29 cellular contexts compared by ENCODE assay signal in genomic region chr1:170791941-170792340, GRCh38.
DNase-seq lines count a peak whose midpoint lies in the region; ATAC-seq and TF ChIP-seq lines count a peak whose summit lies in the region.
"Had no signal": no experiment of that assay in that cellular context is flagged by ENCODE, and none has a peak within 500 bp of the region (broad histone marks: within the 10 kb centered on the region; RNA-seq: fewer than 3 reads in every experiment).

No MANE protein-coding gene starts in this region.

- H3K9me3 Mint-ChIP-seq in HFFc6 (no peaks in the 10 kb centered on the region), T-cell (peaks cover 0 to 4% (median 0%) of the 10 kb centered on the region in 3 donors), progenitor cell of endocrine pancreas (ENCODE audit: low read depth) (no peaks in the 10 kb centered on the region)
- H3K9me3 Mint-ChIP-seq: activated naive CD4-positive, alpha-beta T cell treated with anti-CD3 and anti-CD28 coated beads, Interleukin-2, amount 50 U/mL, for 72 hours; nephron progenitor cell had no signal

- DNase-seq in AG09309 (ENCODE audit: low read depth) (peak; percentile 69), HFFc6 (peak; percentile 41), dedifferentiated amniotic fluid mesenchymal stem cell (ENCODE audit: extremely low spot score) (peak; percentile 64), osteoblast (ENCODE audit: insufficient read length, low spot score, missing footprints) (no peak), NCI-H526 (lab: John Stamatoyannopoulos, UW) (no peak), T-cell (no peak), NOMO-1 treated with DMSO at 0.1 percent for 48 hours (lab: John Stamatoyannopoulos, UW; ENCODE audit: unreplicated experiment) (no peak), progenitor cell of endocrine pancreas (ENCODE audit: low spot score, unreplicated experiment) (no peak)
- DNase-seq: ACHN; activated CD4-positive, alpha-beta T cell treated with anti-CD3 and anti-CD28 coated beads for 48 hours; DMS79; GDM1; H7; KBM-7; mammary epithelial cell; MM.1S; NCI-H1417; NCI-H2029; nephron progenitor cell; ovary; SHP77 treated with DMSO at 0.1 percent for 48 hours; stimulated activated CD4-positive, alpha-beta T cell treated with anti-CD3 and anti-CD28 coated beads, Interleukin-1b, Interleukin-23, amount 100 ng/mL, for 48 hours; WERI-Rb-1 had no signal

- peak overlapping the region; percentile 89 for H3K27ac ChIP-seq in osteoblast (ENCODE audit: low read depth, low read length)
- H3K27ac ChIP-seq: vagina, WERI-Rb-1 had no signal

- H3K79me2 ChIP-seq in osteoblast (ENCODE audit: insufficient read depth, low read length): no peaks in the 10 kb centered on the region

- H3K36me3 Mint-ChIP-seq in HFFc6 (ENCODE audit: low read depth): no peaks in the 10 kb centered on the region
- no peaks in the 10 kb centered on the region for H3K36me3 Mint-ChIP-seq in T-cell
- H3K36me3 Mint-ChIP-seq in progenitor cell of endocrine pancreas (ENCODE audit: insufficient read depth): no peaks in the 10 kb centered on the region
- H3K36me3 Mint-ChIP-seq: activated naive CD4-positive, alpha-beta T cell treated with anti-CD3 and anti-CD28 coated beads, Interleukin-2, amount 50 U/mL, for 72 hours; CD14-positive monocyte had no signal

- H3K4me2 ChIP-seq in osteoblast (ENCODE audit: insufficient read depth, low read length): peak overlapping the region; percentile 71
- H3K4me2 ChIP-seq: smooth muscle cell had no signal

- no peak overlapping the region for H3K4me3 ChIP-seq in AG09309 (ENCODE audit: control insufficient read depth, low read depth, low read length)
- H3K4me3 ChIP-seq in osteoblast (ENCODE audit: insufficient read depth, low read length): no peak overlapping the region
- H3K4me3 ChIP-seq: ovary, smooth muscle cell, vagina had no signal

- POLR2A ChIA-PET in T-cell (lab: Charles Lee): no interaction called here

- H3K27me3 Mint-ChIP-seq in HFFc6 (ENCODE audit: insufficient read depth) (no peaks in the 10 kb centered on the region), T-cell (peaks cover 0 to 5% of the 10 kb centered on the region in 2 donors), progenitor cell of endocrine pancreas (no peaks in the 10 kb centered on the region)

- H3K27ac Mint-ChIP-seq in HFFc6: peak overlapping the region; percentile 59
- no peak overlapping the region for H3K27ac Mint-ChIP-seq in T-cell
- no peak overlapping the region for H3K27ac Mint-ChIP-seq in progenitor cell of endocrine pancreas
- H3K27ac Mint-ChIP-seq: activated naive CD4-positive, alpha-beta T cell treated with anti-CD3 and anti-CD28 coated beads, Interleukin-2, amount 50 U/mL, for 72 hours; CD14-positive monocyte; nephron progenitor cell; stimulated activated naive CD8-positive, alpha-beta T cell treated with anti-CD3 and anti-CD28 coated beads, Interleukin-15, Interleukin-2, amounts not matched to agents 100 ng/mL and 50 ng/mL, for 24 hours had no signal

- no peaks in the 10 kb centered on the region for H3K36me3 ChIP-seq in osteoblast (ENCODE audit: insufficient read depth, low read length)
- H3K36me3 ChIP-seq: ovary, vagina, WERI-Rb-1 had no signal

- no peaks in the 10 kb centered on the region for H3K9me3 ChIP-seq in osteoblast (ENCODE audit: low read depth, low read length)
- H3K9me3 ChIP-seq: ovary, vagina had no signal

- H2AFZ ChIP-seq in osteoblast (ENCODE audit: low read length): peak overlapping the region; percentile 12

- H4K20me1 ChIP-seq in osteoblast (ENCODE audit: insufficient read depth, low read length): no peaks in the 10 kb centered on the region

- ATAC-seq in T-cell (replicated peaks in 1 of 4): no peak
- ATAC-seq: activated naive CD4-positive, alpha-beta T cell treated with anti-CD3 and anti-CD28 coated beads, Interleukin-2, amount 50 U/mL, for 72 hours; Panc1 had no signal

- H3K4me1 ChIP-seq in osteoblast (ENCODE audit: insufficient read depth, low read length): peaks cover 34% of the 10 kb centered on the region
- H3K4me1 ChIP-seq: vagina had no signal

- TF ChIP-seq CTCF in AG09309 (IDR thresholded peaks at IDR 0.05; ENCODE audit: control insufficient read depth, insufficient read depth, low read depth, low read length, missing control alignments) (no peak), HFFc6 (IDR thresholded peaks at IDR 0.05) (no peak), osteoblast (IDR thresholded peaks at IDR 0.05; ENCODE audit: extremely low read depth, low read depth, low read length) (no peak), progenitor cell of endocrine pancreas (IDR thresholded peaks at IDR 0.05; ENCODE audit: unreplicated experiment) (no peak)

- CTCF ChIA-PET in T-cell (lab: Charles Lee): no interaction called here

- no peaks in the 10 kb centered on the region for H3K27me3 ChIP-seq in osteoblast (ENCODE audit: insufficient read depth, low read length)
- H3K27me3 ChIP-seq: ovary, vagina had no signal

- H3K4me3 Mint-ChIP-seq in HFFc6: no peak overlapping the region
- H3K4me3 Mint-ChIP-seq in T-cell: no peak overlapping the region
- no peak overlapping the region for H3K4me3 Mint-ChIP-seq in progenitor cell of endocrine pancreas (ENCODE audit: low read depth)
- H3K4me3 Mint-ChIP-seq: CD14-positive monocyte; nephron progenitor cell; stimulated activated naive CD8-positive, alpha-beta T cell treated with anti-CD3 and anti-CD28 coated beads, Interleukin-15, Interleukin-2, amounts not matched to agents 100 ng/mL and 50 ng/mL, for 24 hours had no signal

- H3K4me1 Mint-ChIP-seq in HFFc6 (ENCODE audit: low read depth): peaks cover 30% of the 10 kb centered on the region
- H3K4me1 Mint-ChIP-seq in T-cell: no peaks in the 10 kb centered on the region
- no peaks in the 10 kb centered on the region for H3K4me1 Mint-ChIP-seq in progenitor cell of endocrine pancreas (ENCODE audit: low read depth)
- H3K4me1 Mint-ChIP-seq: CD14-positive monocyte had no signal

Comparison
In these comparisons a context has a peak if more than half of its experiments do, and no peak if none do; other contexts are left out.
1. DNase-seq: peak in AG09309 (single experiment), HFFc6 (single experiment) and dedifferentiated amniotic fluid mesenchymal stem cell (single experiment); none in osteoblast (single experiment), NCI-H526 (0 of 2), T-cell (0 of 34), NOMO-1 treated with DMSO at 0.1 percent for 48 hours (single experiment) and progenitor cell of endocrine pancreas (single experiment).